ENCODE assay signal across 7 cellular contexts in genomic region chr7:45761545-45762205, GRCh38.
DNase-seq lines count a peak whose midpoint lies in the region; ATAC-seq, FAIRE-seq and TF ChIP-seq lines count a peak whose summit lies in the region.
"Not testable (repeated sequence)": the region's sequence is repeated elsewhere in the genome, so short reads cannot be mapped to it uniquely, and the experiment has no call there.

No MANE protein-coding gene starts in this region.

- H3K27ac ChIP-seq in astrocyte (ENCODE audit: low read depth, low read length) (peak overlapping the region; percentile 98), esophagus muscularis mucosa (replicated peaks in 1 of 4) (peak overlapping the region; percentile 10 to 51 (median 26)), heart left ventricle (peak overlapping the region in 10 of 12 donors; percentile 31 to 86 (median 66)), spleen (peak overlapping the region in 7 of 8 donors; percentile 21 to 81 (median 67))

- H2AFZ ChIP-seq in astrocyte (ENCODE audit: low read depth, low read length): not testable (repeated sequence)

- not testable (repeated sequence) for FAIRE-seq in astrocyte (lab: Jason Lieb, UNC)

- H3K4me1 Mint-ChIP-seq in astrocyte (ENCODE audit: low read depth, unreplicated experiment): peaks cover 14% of the 10 kb centered on the region
- peaks cover 18 to 19% (median 18%) of the 10 kb centered on the region in 3 donors for H3K4me1 Mint-ChIP-seq in naive B cell

- ATAC-seq in heart left ventricle: peak; percentile 39 to 95 (median 78)
- ATAC-seq in naive B cell (ENCODE audit: low read depth in 2 of 2): not testable (repeated sequence)

- not testable (repeated sequence) for H3K27me3 Mint-ChIP-seq in astrocyte (ENCODE audit: low read depth, unreplicated experiment); naive B cell

- not testable (repeated sequence) for H3K4me3 ChIP-seq in astrocyte (ENCODE audit: insufficient read depth, low read depth, low read length); esophagus muscularis mucosa; heart left ventricle; spleen

- not testable (repeated sequence) for H3K36me3 ChIP-seq in astrocyte (ENCODE audit: insufficient read depth, low read length); esophagus muscularis mucosa; spleen
- H3K36me3 ChIP-seq in heart left ventricle: peaks cover 0 to 38% (median 7%) of the 10 kb centered on the region in 9 donors

- H3K4me3 Mint-ChIP-seq in astrocyte (ENCODE audit: unreplicated experiment): not testable (repeated sequence)
- peak overlapping the region in 5 of 8 donors; percentile 26 to 74 (median 53) for H3K4me3 Mint-ChIP-seq in naive B cell

- not testable (repeated sequence) for H3K9me3 ChIP-seq in astrocyte (ENCODE audit: insufficient read depth, low read depth, low read length); esophagus muscularis mucosa; heart left ventricle; spleen

- H3K27ac Mint-ChIP-seq in astrocyte (ENCODE audit: unreplicated experiment): peak overlapping the region; percentile 63
- H3K27ac Mint-ChIP-seq in naive B cell: peak overlapping the region in 3 of 6 donors; percentile 12 to 93 (median 87)

- H3K4me2 ChIP-seq in astrocyte (ENCODE audit: low read length): peak overlapping the region; percentile 64

- not testable (repeated sequence) for H3K27me3 ChIP-seq in astrocyte (ENCODE audit: insufficient read depth, low read length); esophagus muscularis mucosa; heart left ventricle; spleen (replicated peaks in 1 of 7)

- WGBS in esophagus muscularis mucosa: 68% methylated on average over 5 of the region's 5 CpGs
- WGBS in heart left ventricle, 4 donors: 65 to 77% (median 69%) methylated on average over 5 of the region's 5 CpGs
- WGBS in spleen, 5 donors: 78 to 92% (median 87%) methylated on average over 5 of the region's 5 CpGs

- intact Hi-C loops in esophagus muscularis mucosa (cut with DNase I); heart left ventricle (cut with DNase I); spleen (cut with DNase I; ENCODE audit: low total_unique reads): not testable (repeated sequence)

- not testable (repeated sequence) for H3K36me3 Mint-ChIP-seq in astrocyte (ENCODE audit: low read depth, unreplicated experiment); naive B cell

- peak overlapping the region; percentile 81 for H3K9ac ChIP-seq in astrocyte (ENCODE audit: low read length)

- peaks cover 25% of the 10 kb centered on the region for H3K79me2 ChIP-seq in astrocyte (ENCODE audit: insufficient read depth, low read length)

- not testable (repeated sequence) for TF ChIP-seq EP300 in esophagus muscularis mucosa (IDR thresholded peaks at IDR 0.05)

- H4K20me1 ChIP-seq in astrocyte (ENCODE audit: insufficient read depth, low read length): not testable (repeated sequence)

- H3K9me3 Mint-ChIP-seq in astrocyte (ENCODE audit: unreplicated experiment); naive B cell: not testable (repeated sequence)

- TF ChIP-seq POLR2A in esophagus muscularis mucosa (IDR thresholded peaks at IDR 0.05; ENCODE audit: low read depth); heart left ventricle (IDR thresholded peaks at IDR 0.05); spleen (IDR thresholded peaks at IDR 0.05): not testable (repeated sequence)

- not testable (repeated sequence) for TF ChIP-seq CTCF in astrocyte (IDR thresholded peaks at IDR 0.05; ENCODE audit: insufficient read depth, low read depth, low read length); esophagus muscularis mucosa (IDR thresholded peaks at IDR 0.05); heart left ventricle (IDR thresholded peaks at IDR 0.05); spleen (IDR thresholded peaks at IDR 0.05 in 8 of 11, conservative IDR thresholded peaks at IDR 0.05 in 3 of 11)

- DNase-seq in EL (peak; percentile 95), M059J (ENCODE audit: low read depth) (peak; percentile 88), astrocyte (ENCODE audit: low read depth) (peak; percentile 93)
- DNase-seq in esophagus muscularis mucosa (ENCODE audit: extremely low spot score); heart left ventricle; naive B cell; spleen: not testable (repeated sequence)

- H3K4me1 ChIP-seq in astrocyte (ENCODE audit: insufficient read depth, low read length) (peaks cover 19% of the 10 kb centered on the region), heart left ventricle (peaks cover 0 to 22% (median 9%) of the 10 kb centered on the region in 12 donors), spleen (peaks cover 0 to 19% (median 5%) of the 10 kb centered on the region in 6 donors)
- H3K4me1 ChIP-seq in esophagus muscularis mucosa: not testable (repeated sequence)

Comparison
In these comparisons a context has a peak if more than half of its experiments do, and no peak if none do; other contexts are left out.
1. H3K27ac ChIP-seq: peak in every context shown above with its lines; median percentile 98 in astrocyte; 67 in spleen; 66 in heart left ventricle; 26 in esophagus muscularis mucosa.